15 cellular contexts compared by ENCODE assay signal in genomic region chr20:43531091-43531443, GRCh38. TPM values are rescaled to one million over a fixed set of nuclear protein-coding genes. Genes with fewer than 3 reads are reported as not detected.
DNase-seq lines count a peak whose midpoint lies in the region; ATAC-seq and TF ChIP-seq lines count a peak whose summit lies in the region.
"Had no signal": no experiment of that assay in that cellular context is flagged by ENCODE, and none has a peak within 500 bp of the region (broad histone marks: within the 10 kb centered on the region; RNA-seq: fewer than 3 reads in every experiment).

No MANE protein-coding gene starts in this region.

- H3K9me3 Mint-ChIP-seq in stimulated activated effector memory CD8-positive, alpha-beta T cell treated with anti-CD3 and anti-CD28 coated beads, Interleukin-12 subunit alpha, Interleukin-12 subunit beta, amount 100 ng/mL, for 72 hours = no peaks in the 10 kb centered on the region
- H3K9me3 Mint-ChIP-seq: HFFc6 had no signal

- H3K36me3 Mint-ChIP-seq in stimulated activated effector memory CD8-positive, alpha-beta T cell treated with anti-CD3 and anti-CD28 coated beads, Interleukin-12 subunit alpha, Interleukin-12 subunit beta, amount 100 ng/mL, for 72 hours = no peaks in the 10 kb centered on the region

- no peaks in the 10 kb centered on the region for H3K4me1 Mint-ChIP-seq in stimulated activated effector memory CD8-positive, alpha-beta T cell treated with anti-CD3 and anti-CD28 coated beads, Interleukin-12 subunit alpha, Interleukin-12 subunit beta, amount 100 ng/mL, for 72 hours

- TF ChIP-seq POLR2A in sigmoid colon (IDR thresholded peaks at IDR 0.05) = no peak

- TF ChIP-seq EP300 in sigmoid colon (IDR thresholded peaks at IDR 0.05) = no peak

- no peaks in the 10 kb centered on the region for H3K79me2 ChIP-seq in hepatocyte

- H3K9me2 ChIP-seq in hepatocyte (replicated peaks; ENCODE audit: insufficient read depth) = no peaks in the 10 kb centered on the region

- intact Hi-C loops in cardiac septum (cut with DNase I) (no loop called here), left ventricle myocardium inferior (cut with micrococcal nuclease) (no loop called here), sigmoid colon (cut with DNase I) (no loop called here)

- no peak for TF ChIP-seq CTCF in left ventricle myocardium inferior (IDR thresholded peaks at IDR 0.05; ENCODE audit: borderline replicate concordance)
- TF ChIP-seq CTCF in hepatocyte (IDR thresholded peaks at IDR 0.05; ENCODE audit: poor library complexity) = no peak
- no peak for TF ChIP-seq CTCF in sigmoid colon (IDR thresholded peaks at IDR 0.05)

- H3K27ac ChIP-seq in left ventricle myocardium inferior (replicated peaks) = no peak overlapping the region
- peak overlapping the region; percentile 83 for H3K27ac ChIP-seq in hepatocyte
- H3K27ac ChIP-seq in sigmoid colon = no peak overlapping the region
- H3K27ac ChIP-seq: 22Rv1, BLaER1 had no signal

- H3K36me3 ChIP-seq in left ventricle myocardium inferior (no peaks in the 10 kb centered on the region), hepatocyte (replicated peaks; ENCODE audit: insufficient read depth, low read depth) (no peaks in the 10 kb centered on the region), sigmoid colon (peaks cover 0 to 14% (median 0%) of the 10 kb centered on the region in 4 donors)

- H3K27ac Mint-ChIP-seq in stimulated activated effector memory CD8-positive, alpha-beta T cell treated with anti-CD3 and anti-CD28 coated beads, Interleukin-12 subunit alpha, Interleukin-12 subunit beta, amount 100 ng/mL, for 72 hours = peak overlapping the region; percentile 58
- H3K27ac Mint-ChIP-seq: CD8-positive, alpha-beta memory T cell; HFFc6 had no signal

- no peak overlapping the region for H3K4me3 Mint-ChIP-seq in stimulated activated effector memory CD8-positive, alpha-beta T cell treated with anti-CD3 and anti-CD28 coated beads, Interleukin-12 subunit alpha, Interleukin-12 subunit beta, amount 100 ng/mL, for 72 hours
- H3K4me3 Mint-ChIP-seq: CD8-positive, alpha-beta memory T cell; HFFc6 had no signal

- no peak for ATAC-seq in stimulated activated effector memory CD8-positive, alpha-beta T cell treated with anti-CD3 and anti-CD28 coated beads, Interleukin-12 subunit alpha, Interleukin-12 subunit beta, amount 100 ng/mL, for 72 hours
- no peak for ATAC-seq in GM18517 (IDR thresholded peaks at IDR 0.05; ENCODE audit: unreplicated experiment)

- H3K4me2 ChIP-seq in hepatocyte = no peak overlapping the region
- H3K4me2 ChIP-seq: BLaER1 had no signal

- no peaks in the 10 kb centered on the region for H3K4me1 ChIP-seq in left ventricle myocardium inferior
- H3K4me1 ChIP-seq in hepatocyte (ENCODE audit: insufficient read depth) = no peaks in the 10 kb centered on the region
- H3K4me1 ChIP-seq in sigmoid colon = no peaks in the 10 kb centered on the region
- H3K4me1 ChIP-seq: BLaER1 had no signal

- no peaks in the 10 kb centered on the region for H4K20me1 ChIP-seq in hepatocyte (ENCODE audit: insufficient read depth, poor library complexity, severe bottlenecking)
- H4K20me1 ChIP-seq: BLaER1 had no signal

- H3K27me3 ChIP-seq in left ventricle myocardium inferior (ENCODE audit: low read depth) = no peaks in the 10 kb centered on the region
- no peaks in the 10 kb centered on the region for H3K27me3 ChIP-seq in hepatocyte
- no peaks in the 10 kb centered on the region for H3K27me3 ChIP-seq in sigmoid colon
- H3K27me3 ChIP-seq: BLaER1 had no signal

- H3K9me3 ChIP-seq in left ventricle myocardium inferior (replicated peaks) (no peaks in the 10 kb centered on the region), hepatocyte (ENCODE audit: low read depth) (no peaks in the 10 kb centered on the region), sigmoid colon (no peaks in the 10 kb centered on the region)
- H3K9me3 ChIP-seq: BLaER1, Caco-2 had no signal

- H3K4me3 ChIP-seq in left ventricle myocardium inferior = no peak overlapping the region
- no peak overlapping the region for H3K4me3 ChIP-seq in hepatocyte
- H3K4me3 ChIP-seq in sigmoid colon = no peak overlapping the region
- H3K4me3 ChIP-seq: BLaER1 had no signal

- H2AFZ ChIP-seq in hepatocyte = no peak overlapping the region

- DNase-seq in cardiac septum (ENCODE audit: low spot score) (peak; percentile 26), left ventricle myocardium inferior (no peak), hepatocyte (ENCODE audit: low spot score) (no peak), NCI-H774 (lab: John Stamatoyannopoulos, UW) (no peak), sigmoid colon (no peak)
- no peak for DNase-seq in stimulated activated effector memory CD8-positive, alpha-beta T cell treated with anti-CD3 and anti-CD28 coated beads, Interleukin-12 subunit alpha, Interleukin-12 subunit beta, amount 100 ng/mL, for 72 hours (ENCODE audit: low spot score in 2 of 2)
- DNase-seq: AML-193; CD8-positive, alpha-beta memory T cell; DND-41; GDM1; HFFc6 had no signal

RNA-seq across cellular contexts. Expression of gene L3MBTL1, which starts 23.6 kb away (rescaled TPM):
- 7.9 TPM for total RNA-seq in cardiac septum
- 4.0 TPM for total RNA-seq in left ventricle myocardium inferior
- total RNA-seq in hepatocyte = 6.2 and 7.9 TPM in 2 replicates
- 7.5 and 14.6 TPM in 2 replicates for polyA plus RNA-seq in hepatocyte
- total RNA-seq in sigmoid colon = 10 to 100 TPM in 3 of 4 donors, 1 to 10 TPM in 1; 9.0 to 26.9 (median 11.8) TPM
- polyA plus RNA-seq in sigmoid colon = 1 to 10 TPM in 2 of 3 donors, under 1 TPM in 1; 0.46 to 5.0 (median 1.2) TPM

RNA-seq across cellular contexts. Expression of gene SGK2, which starts 27.8 kb away (rescaled TPM):
- total RNA-seq in cardiac septum (0.70 TPM), left ventricle myocardium inferior (0.30 TPM), hepatocyte (20.6 and 21.2 TPM in 2 replicates), sigmoid colon (1 to 10 TPM in 1 of 4 donors, under 1 TPM in 2, not detected in 1; 0.66 to 8.3 (median 0.71) TPM)
- polyA plus RNA-seq in hepatocyte (8.8 and 12.5 TPM in 2 replicates), sigmoid colon (100 to 1,000 TPM in 1 of 3 donors, 10 to 100 TPM in 2; 46.2 to 114 (median 49.2) TPM)
- polyA plus RNA-seq: CD8-positive, alpha-beta memory T cell had no signal

RNA-seq across cellular contexts. Expression of gene IFT52, which starts 59.7 kb away (rescaled TPM):
- total RNA-seq in cardiac septum (10.2 TPM), left ventricle myocardium inferior (6.6 TPM), hepatocyte (38.2 and 39.8 TPM in 2 replicates), sigmoid colon (10 to 100 TPM; 26.4 to 46.3 (median 29.8) TPM)
- polyA plus RNA-seq in hepatocyte (21.8 and 26.3 TPM in 2 replicates), sigmoid colon (10 to 100 TPM; 15.7 to 32.4 (median 30.7) TPM)
